In genomic region chr11:19345848-19346681, GRCh38 we compare ENCODE assay signal across 8 cellular contexts.
DNase-seq lines count a peak whose midpoint lies in the region; ATAC-seq lines count a peak whose summit lies in the region.

No MANE protein-coding gene starts in this region.

- ATAC-seq in HG03039 (IDR thresholded peaks at IDR 0.05; ENCODE audit: unreplicated experiment) = peak; percentile 31

- DNase-seq in DMS153 treated with DMSO at 0.1 percent for 48 hours (lab: John Stamatoyannopoulos, UW; ENCODE audit: unreplicated experiment) = peak; percentile 59
- no peak for DNase-seq in DMS153 (lab: John Stamatoyannopoulos, UW)
- DNase-seq in amygdala (lab: John Stamatoyannopoulos, UW) = peak in 43 of 56 donors; percentile 10 to 73 (median 48)
- DNase-seq in hippocampal formation (lab: John Stamatoyannopoulos, UW) = peak; percentile 50 to 61
- no peak for DNase-seq in CD1c-positive myeloid dendritic cell (ENCODE audit: extremely low spot score)
- DNase-seq in NCI-H446 treated with DMSO at 0.1 percent for 48 hours (lab: John Stamatoyannopoulos, UW) = no peak

- H3K4me3 ChIP-seq in skin epidermis = peak overlapping the region in 6 of 7 experiments; percentile 0 to 28 (median 15)

- no peak overlapping the region for H3K27ac ChIP-seq in skin epidermis

Comparison
In these comparisons a context has a peak if more than half of its experiments do, and no peak if none do; other contexts are left out.
1. DNase-seq: peak in DMS153 treated with DMSO at 0.1 percent for 48 hours (single experiment), amygdala (43 of 56) and hippocampal formation (2 of 2); none in DMS153 (single experiment), CD1c-positive myeloid dendritic cell (single experiment) and NCI-H446 treated with DMSO at 0.1 percent for 48 hours (single experiment).